In the genomic region with DNA sequence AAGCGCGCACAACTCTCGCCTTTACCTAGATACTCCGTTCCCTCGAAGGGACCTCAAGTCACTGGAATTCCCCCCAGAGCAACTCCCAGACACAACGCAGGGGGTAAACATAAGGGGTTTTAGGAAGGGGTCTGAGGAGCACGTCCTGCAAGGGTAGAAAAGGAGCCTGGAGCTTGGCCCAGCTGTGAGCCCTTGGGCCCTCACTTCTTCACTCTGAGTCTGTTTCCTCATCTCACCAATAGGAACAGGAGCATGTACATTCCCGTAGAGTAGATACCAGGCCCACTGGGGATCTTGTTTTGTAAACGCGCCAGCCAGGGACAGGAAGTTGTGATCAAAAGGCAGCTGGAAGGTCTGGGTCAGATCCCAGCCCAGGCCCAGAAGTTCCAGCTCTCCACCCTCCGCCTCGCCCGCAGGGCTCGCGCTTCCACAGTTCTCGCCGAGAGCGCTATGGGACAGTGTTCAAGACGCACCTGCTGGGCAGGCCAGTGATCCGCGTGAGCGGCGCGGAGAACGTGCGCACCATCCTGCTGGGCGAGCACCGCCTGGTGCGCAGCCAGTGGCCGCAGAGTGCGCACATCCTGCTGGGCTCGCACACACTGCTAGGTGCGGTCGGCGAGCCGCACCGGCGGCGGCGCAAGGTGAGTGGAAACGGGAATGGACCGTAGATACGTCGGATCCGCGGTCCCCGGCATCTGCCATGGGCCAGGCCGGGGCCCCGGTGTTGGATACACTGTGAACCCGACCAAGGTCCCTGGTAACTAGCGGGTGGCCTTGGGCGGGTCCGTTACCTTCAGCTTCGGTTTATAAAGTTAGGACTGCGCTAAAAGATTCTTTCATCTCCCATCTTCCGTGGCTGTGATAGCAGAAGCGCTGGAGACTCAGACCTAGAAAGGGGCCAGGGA, we compare ENCODE assay signal across 8 cellular contexts. TPM values are rescaled to one million over a fixed set of nuclear protein-coding genes. Genes with fewer than 3 reads are reported as not detected.
A peak's percentile ranks its signal among the peaks of the same experiment; 100 is the strongest.
DNase-seq lines count a peak whose midpoint lies in the region; ATAC-seq and TF ChIP-seq lines count a peak whose summit lies in the region.

No MANE protein-coding gene starts in this region.

- peaks cover 17 to 25% of the 10 kb centered on the region in 2 donors for H3K27me3 Mint-ChIP-seq in CD8-positive, alpha-beta memory T cell
- H3K27me3 Mint-ChIP-seq in nephron (ENCODE audit: low read depth) = peaks cover 80% of the 10 kb centered on the region

- no peak overlapping the region for H3K27ac ChIP-seq in CD8-positive, alpha-beta memory T cell (ENCODE audit: low read depth, low read length)
- H3K27ac ChIP-seq in RWPE2 (ENCODE audit: poor library complexity, severe bottlenecking) (no peak overlapping the region), esophagus muscularis mucosa (replicated peaks in 1 of 4) (no peak overlapping the region)

- peaks cover 14 to 20% (median 19%) of the 10 kb centered on the region in 3 donors for H3K36me3 Mint-ChIP-seq in CD8-positive, alpha-beta memory T cell
- peaks cover 26% of the 10 kb centered on the region for H3K36me3 Mint-ChIP-seq in nephron (ENCODE audit: low read depth)

- TF ChIP-seq CTCF in RWPE2 (IDR thresholded peaks at IDR 0.05; ENCODE audit: poor library complexity, severe bottlenecking) (no peak), esophagus muscularis mucosa (IDR thresholded peaks at IDR 0.05) (no peak), nephron (IDR thresholded peaks at IDR 0.05; ENCODE audit: unreplicated experiment in 3 of 3) (no peak)

- H3K4me3 Mint-ChIP-seq in CD8-positive, alpha-beta memory T cell = peak overlapping the region in 6 of 7 donors; percentile 42 to 77 (median 74)
- H3K4me3 Mint-ChIP-seq in nephron = peak overlapping the region; percentile 31 to 65 (median 42)

- no peaks in the 10 kb centered on the region for H3K27me3 ChIP-seq in CD8-positive, alpha-beta memory T cell (ENCODE audit: insufficient read depth, low read length, poor library complexity, severe bottlenecking)
- H3K27me3 ChIP-seq in RWPE2 (ENCODE audit: insufficient read depth, poor library complexity, severe bottlenecking) (peaks cover 48% of the 10 kb centered on the region), esophagus muscularis mucosa (peaks cover 0 to 100% (median 16%) of the 10 kb centered on the region in 4 donors)

- no peak for TF ChIP-seq POLR2A in esophagus muscularis mucosa (IDR thresholded peaks at IDR 0.05; ENCODE audit: low read depth)

- WGBS in esophagus muscularis mucosa = 21% methylated on average over 55 of the region's 57 CpGs

- peak; percentile 25; the same call in 1 of the 3 replicates for ATAC-seq in RWPE2 (ENCODE audit: low read depth)
- ATAC-seq in GM21786 (IDR thresholded peaks at IDR 0.05; ENCODE audit: unreplicated experiment) = no peak
- no peak for ATAC-seq in HG03139 (IDR thresholded peaks at IDR 0.05; ENCODE audit: unreplicated experiment)
- ATAC-seq in GM21576 (IDR thresholded peaks at IDR 0.05; ENCODE audit: unreplicated experiment) = no peak
- no peak for ATAC-seq in GM19452 (IDR thresholded peaks at IDR 0.05; ENCODE audit: unreplicated experiment)

- CTCF ChIA-PET in CD8-positive, alpha-beta memory T cell (lab: Charles Lee) = interaction anchor here (1.5 kb wide), 1 partner anchor 19 kb away, joined by 3 read pairs; no protein-coding TSS in a partner anchor

- POLR2A ChIA-PET in CD8-positive, alpha-beta memory T cell (lab: Charles Lee) = no interaction called here

- H3K9me3 ChIP-seq in CD8-positive, alpha-beta memory T cell (ENCODE audit: low read length) = no peaks in the 10 kb centered on the region
- H3K9me3 ChIP-seq in RWPE2 (ENCODE audit: severe bottlenecking) (no peaks in the 10 kb centered on the region), esophagus muscularis mucosa (no peaks in the 10 kb centered on the region)

- intact Hi-C loops in esophagus muscularis mucosa (cut with DNase I) = no loop called here

- peaks cover 21 to 42% (median 41%) of the 10 kb centered on the region in 3 donors for H3K4me1 Mint-ChIP-seq in CD8-positive, alpha-beta memory T cell
- H3K4me1 Mint-ChIP-seq in nephron = peaks cover 4% of the 10 kb centered on the region

- no peaks in the 10 kb centered on the region for H3K36me3 ChIP-seq in CD8-positive, alpha-beta memory T cell (ENCODE audit: insufficient read depth, low read length)
- H3K36me3 ChIP-seq in RWPE2 (ENCODE audit: low read depth) (no peaks in the 10 kb centered on the region), esophagus muscularis mucosa (peaks cover 0 to 19% (median 4%) of the 10 kb centered on the region in 4 donors)

- no peak for DNase-seq in CD8-positive, alpha-beta memory T cell
- DNase-seq in RWPE2 (ENCODE audit: low spot score) = no peak
- peak; percentile 72 for DNase-seq in esophagus muscularis mucosa (ENCODE audit: extremely low spot score)

- H3K9me3 Mint-ChIP-seq in CD8-positive, alpha-beta memory T cell = no peaks in the 10 kb centered on the region
- no peaks in the 10 kb centered on the region for H3K9me3 Mint-ChIP-seq in nephron

- no peak overlapping the region for H3K4me3 ChIP-seq in CD8-positive, alpha-beta memory T cell (ENCODE audit: low read length)
- H3K4me3 ChIP-seq in RWPE2 (ENCODE audit: severe bottlenecking) (no peak overlapping the region), esophagus muscularis mucosa (peak overlapping the region; percentile 19 to 49 (median 39))

- no peak for TF ChIP-seq EP300 in esophagus muscularis mucosa (IDR thresholded peaks at IDR 0.05)

- H3K4me1 ChIP-seq in CD8-positive, alpha-beta memory T cell (ENCODE audit: insufficient read depth, low read length) = peaks cover 10% of the 10 kb centered on the region
- H3K4me1 ChIP-seq in RWPE2 (ENCODE audit: insufficient read depth, poor library complexity, severe bottlenecking) = no peaks in the 10 kb centered on the region
- peaks cover 18 to 46% (median 42%) of the 10 kb centered on the region in 4 donors for H3K4me1 ChIP-seq in esophagus muscularis mucosa

- no peak overlapping the region for H3K27ac Mint-ChIP-seq in CD8-positive, alpha-beta memory T cell
- no peak overlapping the region for H3K27ac Mint-ChIP-seq in nephron

RNA-seq across cellular contexts. Expression of gene CYP26C1, which starts 1.2 kb away (rescaled TPM):
- not detected for total RNA-seq in CD8-positive, alpha-beta memory T cell
- not detected for polyA plus RNA-seq in CD8-positive, alpha-beta memory T cell
- total RNA-seq in esophagus muscularis mucosa = under 1 TPM in 3 of 4 donors, not detected in 1; under 0.01 to 0.39 (median under 0.01) TPM

RNA-seq across cellular contexts. Expression of gene CYP26A1, which starts 11.8 kb away (rescaled TPM):
- not detected for total RNA-seq in CD8-positive, alpha-beta memory T cell
- not detected for polyA plus RNA-seq in CD8-positive, alpha-beta memory T cell
- not detected for total RNA-seq in esophagus muscularis mucosa

Comparison
In these comparisons a context has a peak if more than half of its experiments do, and no peak if none do; other contexts are left out.
1. H3K4me3 ChIP-seq: peak in esophagus muscularis mucosa (4 of 4); none in CD8-positive, alpha-beta memory T cell (single experiment) and RWPE2 (single experiment).